14 cellular contexts compared by ENCODE assay signal in genomic region chr1:54305906-54306514, GRCh38.
"Had no signal": no experiment of that assay in that cellular context is flagged by ENCODE, and none has a peak within 500 bp of the region (broad histone marks: within the 10 kb centered on the region; RNA-seq: fewer than 3 reads in every experiment).

No MANE protein-coding gene starts in this region.

- ATAC-seq: body of pancreas had no signal

- H3K4me1 ChIP-seq: body of pancreas had no signal

- DNase-seq: activated CD4-positive, alpha-beta T cell treated with anti-CD3 and anti-CD28 coated beads, Interleukin-2, amount 50 U/mL, for 1 hour; activated CD4-positive, CD25-positive, alpha-beta regulatory T cell; activated effector memory CD4-positive, alpha-beta T cell treated with Interleukin-2 at 50 U/mL for 16 hours; activated T-cell treated with anti-CD3 and anti-CD28 coated beads, Interleukin-2, amount 50 U/mL, for 1 hour; body of pancreas; cerebellar nuclear complex; head of caudate nucleus; islet precursor cell; occipital lobe; stimulated activated CD4-positive, alpha-beta T cell treated with anti-CD3 and anti-CD28 coated beads, Interleukin-4, amount 100 ng/mL, for 4 hours; T1000 had no signal

- H3K27ac Mint-ChIP-seq: activated naive CD4-positive, alpha-beta T cell treated with anti-CD3 and anti-CD28 coated beads, Interleukin-2, amount 50 U/mL, for 24 hours had no signal

- H3K4me3 ChIP-seq: body of pancreas, esophagus muscularis mucosa, skin epidermis had no signal

- H3K27me3 ChIP-seq: body of pancreas, esophagus muscularis mucosa had no signal

- H3K9me3 Mint-ChIP-seq: activated naive CD4-positive, alpha-beta T cell treated with anti-CD3 and anti-CD28 coated beads, Interleukin-2, amount 50 U/mL, for 24 hours had no signal

- H3K36me3 ChIP-seq: esophagus muscularis mucosa had no signal

- H3K27ac ChIP-seq: body of pancreas, esophagus muscularis mucosa had no signal

- H3K4me3 Mint-ChIP-seq: activated naive CD4-positive, alpha-beta T cell treated with anti-CD3 and anti-CD28 coated beads, Interleukin-2, amount 50 U/mL, for 24 hours had no signal

- H3K27me3 Mint-ChIP-seq: activated naive CD4-positive, alpha-beta T cell treated with anti-CD3 and anti-CD28 coated beads, Interleukin-2, amount 50 U/mL, for 24 hours had no signal
